9 cellular contexts compared by ENCODE assay signal in the genomic region with DNA sequence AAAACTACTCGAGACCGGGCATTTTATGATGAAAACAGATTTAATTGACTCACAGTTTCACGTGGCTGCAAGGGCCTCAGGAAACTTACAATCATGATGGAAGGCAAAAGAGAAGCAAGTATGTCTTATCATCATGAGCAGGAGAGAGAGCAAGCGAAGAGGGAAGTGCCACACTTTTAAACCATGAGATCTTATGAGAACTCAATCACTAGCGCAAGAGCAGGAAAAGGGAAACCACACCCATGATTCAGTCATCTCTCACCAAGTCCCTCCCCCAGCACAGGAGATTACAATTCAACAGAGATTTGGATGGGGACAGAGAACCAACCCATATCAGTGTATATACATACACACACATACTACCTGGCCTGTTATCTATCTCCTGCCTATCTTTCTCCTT.
"Had no signal": no experiment of that assay in that cellular context is flagged by ENCODE, and none has a peak within 500 bp of the region (broad histone marks: within the 10 kb centered on the region; RNA-seq: fewer than 3 reads in every experiment).

No MANE protein-coding gene starts in this region.

- DNase-seq: activated CD4-positive, alpha-beta T cell treated with anti-CD3 and anti-CD28 coated beads, Interleukin-2, amount 50 U/mL, for 48 hours; activated naive CD4-positive, alpha-beta T cell treated with anti-CD3 and anti-CD28 coated beads for 36 hours; kidney glomerular epithelial cell; left ventricle myocardium superior; occipital lobe; stimulated activated CD4-positive, alpha-beta T cell treated with anti-CD3 and anti-CD28 coated beads, Interleukin-15, amount 100 ng/mL, for 24 hours; stimulated activated CD4-positive, alpha-beta T cell treated with anti-CD3 and anti-CD28 coated beads, Interleukin-4, amount 100 ng/mL, for 1 hour; stimulated activated naive B cell treated with anti-CD40 and anti-IgM and Interleukin-4, amounts not matched to agents 10 μg/mL and 1 μg/mL and 100 μg/mL, for 72 hours; thyroid gland had no signal

- ATAC-seq: left ventricle myocardium superior; stimulated activated naive B cell treated with anti-CD40 and anti-IgM and Interleukin-4, amounts not matched to agents 10 μg/mL and 1 μg/mL and 100 μg/mL, for 72 hours had no signal
